ENCODE assay signal across 10 cellular contexts in genomic region chr2:130728549-130729310, GRCh38. TPM values are rescaled to one million over a fixed set of nuclear protein-coding genes. Genes with fewer than 3 reads are reported as not detected.
DNase-seq lines count a peak whose midpoint lies in the region; ATAC-seq, FAIRE-seq and TF ChIP-seq lines count a peak whose summit lies in the region.
"Had no signal": no experiment of that assay in that cellular context is flagged by ENCODE, and none has a peak within 500 bp of the region (broad histone marks: within the 10 kb centered on the region; RNA-seq: fewer than 3 reads in every experiment).

Gene GPR148, plus strand, starts transcription at chr2:130729070. Its CDS starts 82 bp downstream, at chr2:130729152.

- no peak for TF ChIP-seq CTCF in CD4-positive, alpha-beta T cell (IDR thresholded peaks at IDR 0.05)
- no peak for TF ChIP-seq CTCF in GM12878 (IDR thresholded peaks at IDR 0.05 in 2 of 3, conservative IDR thresholded peaks at IDR 0.05 in 1 of 3; ENCODE audit: control insufficient read depth in 2 of 3, extremely low read depth in 1 of 3, insufficient read depth in 1 of 3, low read depth in 3 of 3, low read length in 3 of 3)

- TF ChIP-seq POLR2A in GM12878 (IDR thresholded peaks at IDR 0.05; ENCODE audit: low read depth, low read length): no peak

- no peaks in the 10 kb centered on the region for H3K27me3 Mint-ChIP-seq in CD4-positive, alpha-beta T cell
- peaks cover 0 to 9% (median 0%) of the 10 kb centered on the region in 5 donors for H3K27me3 Mint-ChIP-seq in naive thymus-derived CD4-positive, alpha-beta T cell

- no peaks in the 10 kb centered on the region for H3K4me1 Mint-ChIP-seq in CD4-positive, alpha-beta T cell (ENCODE audit: low read depth)
- H3K4me1 Mint-ChIP-seq in naive thymus-derived CD4-positive, alpha-beta T cell: peaks cover 0 to 17% (median 16%) of the 10 kb centered on the region in 7 donors

- no peak for FAIRE-seq in GM12878 (lab: Jason Lieb, UNC)

- no peak within 1 kb of the TSS for H3K4me3 ChIP-seq in GM12878
- H3K4me3 ChIP-seq in naive thymus-derived CD4-positive, alpha-beta T cell (ENCODE audit: low read length): peak within 1 kb of the TSS; percentile 86
- H3K4me3 ChIP-seq: lung had no signal

- intact Hi-C loops in CD4-positive, alpha-beta T cell (cut with DNase I, micrococcal nuclease): loop anchor here in 1 of 2 experiments (5.0 to 10.0 kb wide), 4 partner anchors 354 to 544 kb away; partner anchors contain the start of genes FAM168B, IMP4, MZT2B and SMPD4
- intact Hi-C loops in GM12878 (cut with micrococcal nuclease; ENCODE audit: unreplicated experiment): no loop called here
- intact Hi-C loops in naive thymus-derived CD4-positive, alpha-beta T cell (cut with micrococcal nuclease): loop anchor here (5.0 to 10.0 kb wide), 3 partner anchors 354 to 854 kb away; partner anchors contain the start of gene PLEKHB2 (in 1 of the 2)

- SMC1A ChIA-PET in GM12878 (lab: Charles Lee; ENCODE audit: uncharacterized antibody, unreplicated experiment): no interaction called here

- peak within 1 kb of the TSS; percentile 26 for H3K27ac ChIP-seq in CD4-positive, alpha-beta T cell (ENCODE audit: low read depth, low read length)
- H3K27ac ChIP-seq in GM12878 (ENCODE audit: control insufficient read depth, insufficient read depth): no peak within 1 kb of the TSS
- H3K27ac ChIP-seq in naive thymus-derived CD4-positive, alpha-beta T cell (ENCODE audit: low read depth, low read length): peak within 1 kb of the TSS; percentile 48

- POLR2A ChIA-PET in CD4-positive, alpha-beta T cell (lab: Charles Lee): interaction anchor here (0.7 to 3.1 kb wide), 5 partner anchors 10 to 387 kb away, joined by 3 to 22 read pairs (median 8); partner anchors contain the start of genes ARHGEF4, FAM168B and IMP4
- POLR2A ChIA-PET in GM12878 (lab: Charles Lee): no interaction called here
- POLR2A ChIA-PET in naive thymus-derived CD4-positive, alpha-beta T cell (lab: Charles Lee): interaction anchor here (0.6 to 2.2 kb wide), 4 partner anchors 9 to 386 kb away, joined by 3 to 16 read pairs (median 6); partner anchors contain the start of genes IMP4 and PLEKHB2

- H3K79me2 ChIP-seq in GM12878 (ENCODE audit: control insufficient read depth, insufficient read depth, low read length): no peaks in the 10 kb centered on the region

- H4K20me1 ChIP-seq in GM12878 (ENCODE audit: control insufficient read depth, insufficient read depth): no peaks in the 10 kb centered on the region

- H3K4me3 Mint-ChIP-seq in CD4-positive, alpha-beta T cell: peak within 1 kb of the TSS; percentile 88
- peak within 1 kb of the TSS; percentile 60 to 89 (median 86) for H3K4me3 Mint-ChIP-seq in naive thymus-derived CD4-positive, alpha-beta T cell

- RAD21 ChIA-PET in GM12878 (lab: Charles Lee; ENCODE audit: unreplicated experiment): no interaction called here

- H3K27ac Mint-ChIP-seq in CD4-positive, alpha-beta T cell: peak within 1 kb of the TSS; percentile 90
- H3K27ac Mint-ChIP-seq in naive thymus-derived CD4-positive, alpha-beta T cell: peak within 1 kb of the TSS; percentile 76 to 94 (median 91)

- peak within 1 kb of the TSS; percentile 68 for H2AFZ ChIP-seq in GM12878 (ENCODE audit: control insufficient read depth, low read depth, low read length)

- no peaks in the 10 kb centered on the region for H3K36me3 ChIP-seq in GM12878 (ENCODE audit: control insufficient read depth in 2 of 2, insufficient read depth in 2 of 2, low read length in 1 of 2)
- H3K36me3 ChIP-seq in naive thymus-derived CD4-positive, alpha-beta T cell (ENCODE audit: control insufficient read depth in 2 of 3, insufficient read depth in 3 of 3, low read length in 3 of 3): no peaks in the 10 kb centered on the region

- no peak for TF ChIP-seq RAD21 in GM12878 (IDR thresholded peaks at IDR 0.05; ENCODE audit: insufficient read depth, low read depth, low read length)

- no peaks in the 10 kb centered on the region for H3K9me3 Mint-ChIP-seq in CD4-positive, alpha-beta T cell
- H3K9me3 Mint-ChIP-seq in naive thymus-derived CD4-positive, alpha-beta T cell: peaks cover 0 to 4% (median 0%) of the 10 kb centered on the region in 11 donors

- H3K4me1 ChIP-seq in GM12878 (ENCODE audit: control insufficient read depth, insufficient read depth, low read length): peaks cover 9% of the 10 kb centered on the region
- peaks cover 15 to 18% of the 10 kb centered on the region in 2 donors for H3K4me1 ChIP-seq in naive thymus-derived CD4-positive, alpha-beta T cell (ENCODE audit: control insufficient read depth in 2 of 2, insufficient read depth in 2 of 2, low read length in 2 of 2)

- no peaks in the 10 kb centered on the region for H3K9me3 ChIP-seq in CD4-positive, alpha-beta T cell (ENCODE audit: control insufficient read depth, low read length)
- no peaks in the 10 kb centered on the region; the same call in 2 of the 3 replicates for H3K9me3 ChIP-seq in GM12878 (replicated peaks; ENCODE audit: control insufficient read depth, insufficient read depth, low read length)
- H3K9me3 ChIP-seq in naive thymus-derived CD4-positive, alpha-beta T cell (ENCODE audit: control insufficient read depth in 2 of 3, low read length in 3 of 3): no peaks in the 10 kb centered on the region

- CTCF ChIA-PET in CD4-positive, alpha-beta T cell (lab: Charles Lee): interaction anchor here (1.0 to 1.3 kb wide), 2 partner anchors 69 kb away, joined by 3 to 4 read pairs; no protein-coding TSS in a partner anchor
- CTCF ChIA-PET in GM12878 (lab: Yijun Ruan, JAX): no interaction called here
- CTCF ChIA-PET in naive thymus-derived CD4-positive, alpha-beta T cell (lab: Charles Lee): interaction anchor here (2.1 kb wide), 1 partner anchor 69 kb away, joined by 6 read pairs; no protein-coding TSS in a partner anchor

- no peaks in the 10 kb centered on the region for H3K27me3 ChIP-seq in CD4-positive, alpha-beta T cell (ENCODE audit: control insufficient read depth, insufficient read depth, low read length)
- H3K27me3 ChIP-seq in GM12878 (replicated peaks in 1 of 2; ENCODE audit: control insufficient read depth in 2 of 2, insufficient read depth in 2 of 2, low read length in 1 of 2): no peaks in the 10 kb centered on the region
- H3K27me3 ChIP-seq in naive thymus-derived CD4-positive, alpha-beta T cell (ENCODE audit: control insufficient read depth in 2 of 2, insufficient read depth in 2 of 2, low read length in 2 of 2): no peaks in the 10 kb centered on the region

- peak within 1 kb of the TSS; percentile 90; the same call in 1 of the 2 replicates for H3K4me2 ChIP-seq in GM12878 (ENCODE audit: control insufficient read depth, insufficient read depth)

- no peak for DNase-seq in CD4-positive, alpha-beta T cell
- peak; percentile 50 for DNase-seq in NCI-H1417 treated with DMSO at 0.1 percent for 48 hours (lab: John Stamatoyannopoulos, UW)
- no peak for DNase-seq in GM12878 (ENCODE audit: low read depth, low spot score)
- DNase-seq in naive thymus-derived CD4-positive, alpha-beta T cell: peak in 2 of 9 donors; percentile 1 to 11
- DNase-seq in GF-D8 (lab: John Stamatoyannopoulos, UW): no peak
- DNase-seq in islet precursor cell: no peak
- DNase-seq in SK-N-DZ (ENCODE audit: low spot score): no peak

- WGBS in GM12878 (ENCODE audit: insufficient coverage, insufficient replicate concordance, low lambda C conversion rate, missing lambda C conversion rate): 54% methylated on average over 8 of the region's 8 CpGs

- in situ Hi-C loops in GM12878 (cut with MboI): no loop called here

- ATAC-seq in CD4-positive, alpha-beta T cell (ENCODE audit: poor library complexity): no peak
- ATAC-seq in GM12878: no peak
- ATAC-seq in naive thymus-derived CD4-positive, alpha-beta T cell: no peak
- ATAC-seq in HG03097 (IDR thresholded peaks at IDR 0.05; ENCODE audit: low FRiP score, unreplicated experiment): no peak

- no peak within 1 kb of the TSS for H3K9ac ChIP-seq in GM12878 (ENCODE audit: control insufficient read depth, insufficient read depth, low read length)

- no TSS peak for BruUV-seq in GM12878 (replicated peaks; lab: Mats Ljungman, UMichigan)

- TF ChIP-seq EP300 in GM12878 (IDR thresholded peaks at IDR 0.05; ENCODE audit: borderline replicate concordance in 1 of 2, control insufficient read depth in 1 of 2, low read depth in 2 of 2, low read length in 2 of 2): no peak

- H3K36me3 Mint-ChIP-seq in CD4-positive, alpha-beta T cell (ENCODE audit: low read depth): no peaks in the 10 kb centered on the region
- no peaks in the 10 kb centered on the region for H3K36me3 Mint-ChIP-seq in naive thymus-derived CD4-positive, alpha-beta T cell

TF ChIP-seq in GM12878, 131 proteins besides CTCF, POLR2A, EP300 and RAD21:
- TF ChIP-seq IKZF2 (IDR thresholded peaks at IDR 0.05): no peak
- TF ChIP-seq PML (IDR thresholded peaks at IDR 0.05; ENCODE audit: low read length): no peak

RNA-seq across cellular contexts. Expression of gene GPR148, which starts in this region (rescaled TPM):
- not detected for total RNA-seq in CD4-positive, alpha-beta T cell
- not detected in 2 replicates for total RNA-seq in GM12878 (2013; cell fraction: nucleolus; rRNA removed)
- total RNA-seq in GM12878 (2014; rRNA removed): not detected in 2 replicates
- total RNA-seq in GM12878 (2014; rRNA removed; fragmentation: Illumina TruSeq; extraction: Trizol): not detected in 2 replicates
- not detected in 2 replicates for total RNA-seq in GM12878 (2021)
- not detected for polyA plus RNA-seq in GM12878 (2011; ENCODE audit: low read depth)
- polyA plus RNA-seq in GM12878 (2011; rRNA removed): not detected in 2 replicates
- polyA plus RNA-seq in GM12878 (2011; cell fraction: cytosol; rRNA removed): not detected in 2 replicates
- polyA plus RNA-seq in GM12878 (2011; cell fraction: nucleus; rRNA removed): not detected in 2 replicates
- polyA plus RNA-seq in GM12878 (2012): not detected in 2 replicates
- not detected in 2 replicates for polyA plus RNA-seq in GM12878 (2014; fragmentation: Illumina TruSeq; extraction: Trizol)
- not detected for polyA plus RNA-seq in GM12878 (2014; fragmentation: Nextera tagmentation; extraction: Ambion mirVana)
- not detected in 2 replicates for polyA plus RNA-seq in GM12878 (2014; rRNA removed)
- polyA plus RNA-seq in GM12878 (2016; fragmentation: Nextera tagmentation; extraction: Ambion mirVana): not detected
- 0.44 TPM in 1 of 2 replicates, not detected in the other for polyA minus RNA-seq in GM12878 (2011; rRNA and poly(A)+ RNA removed)
- not detected in 2 replicates for polyA minus RNA-seq in GM12878 (2011; cell fraction: cytosol; rRNA and poly(A)+ RNA removed)
- polyA minus RNA-seq in GM12878 (2011; cell fraction: nucleus; rRNA and poly(A)+ RNA removed): not detected in 2 replicates
- total RNA-seq in naive thymus-derived CD4-positive, alpha-beta T cell: not detected
- not detected for polyA plus RNA-seq in naive thymus-derived CD4-positive, alpha-beta T cell
- not detected in 2 replicates for polyA plus RNA-seq in SK-N-DZ (2014; cell fraction: cytosol; rRNA removed)
- not detected in 2 replicates for polyA plus RNA-seq in SK-N-DZ (2014; cell fraction: nucleus; rRNA removed)
- total RNA-seq: lung; T-helper 2 cell treated with Interferon-gamma antibody and Interleukin-4, amounts not matched to agents 100 ng/mL and 5 ng/mL, for 36 hours had no signal
- polyA plus RNA-seq: lung had no signal
